Comparison of ENCODE assay signal across 8 cellular contexts in the genomic region with DNA sequence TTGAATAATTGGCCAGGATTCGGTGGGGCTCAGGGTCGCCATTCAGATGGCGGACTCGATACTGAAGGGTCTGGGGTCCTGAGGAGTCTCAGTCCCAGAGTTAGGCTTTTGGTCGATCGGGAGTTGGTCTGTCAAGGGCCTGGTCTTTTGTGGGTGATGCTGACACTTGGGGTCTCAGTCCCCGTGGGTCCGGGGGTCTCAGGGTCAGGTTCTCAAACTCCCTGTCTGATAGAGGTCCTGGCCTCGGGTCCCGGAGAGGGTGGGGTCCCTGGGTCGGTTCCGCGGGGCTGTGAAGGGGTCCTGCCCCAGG. TPM values are rescaled to one million over a fixed set of nuclear protein-coding genes. Genes with fewer than 3 reads are reported as not detected.
DNase-seq lines count a peak whose midpoint lies in the region; ATAC-seq and TF ChIP-seq lines count a peak whose summit lies in the region.

No MANE protein-coding gene starts in this region.

- no peaks in the 10 kb centered on the region for H3K9me3 ChIP-seq in WERI-Rb-1 (ENCODE audit: severe bottlenecking)

- peak overlapping the region; percentile 82 for H3K4me3 ChIP-seq in WERI-Rb-1 (ENCODE audit: low read depth, low read length)
- H3K4me3 ChIP-seq in skin epidermis: peak overlapping the region; percentile 57 to 90 (median 78)

- H3K27me3 ChIP-seq in WERI-Rb-1 (ENCODE audit: insufficient read depth, low read depth, severe bottlenecking): no peaks in the 10 kb centered on the region

- H3K4me1 Mint-ChIP-seq in glutamatergic neuron (ENCODE audit: low read depth, unreplicated experiment): peaks cover 16% of the 10 kb centered on the region

- peaks cover 11% of the 10 kb centered on the region for H3K36me3 Mint-ChIP-seq in glutamatergic neuron (ENCODE audit: unreplicated experiment)

- H3K27me3 Mint-ChIP-seq in glutamatergic neuron (ENCODE audit: unreplicated experiment): peaks cover 9% of the 10 kb centered on the region

- H3K9me3 Mint-ChIP-seq in glutamatergic neuron (ENCODE audit: unreplicated experiment): peaks cover 7% of the 10 kb centered on the region

- H3K27ac Mint-ChIP-seq in glutamatergic neuron (ENCODE audit: unreplicated experiment): peak overlapping the region; percentile 55

- TF ChIP-seq CTCF in WERI-Rb-1 (IDR thresholded peaks at IDR 0.05; ENCODE audit: low read depth, low read length) (no peak), glutamatergic neuron (IDR thresholded peaks at IDR 0.05; ENCODE audit: partially characterized antibody, unreplicated experiment) (no peak)

- peaks cover 71% of the 10 kb centered on the region for H3K36me3 ChIP-seq in WERI-Rb-1

- no peak for DNase-seq in WERI-Rb-1
- no peak for DNase-seq in glutamatergic neuron
- DNase-seq in NK-92 treated with Interleukin-12 subunit alpha and Interleukin-12 subunit beta, amount 100 ng/mL, for 24 hours (lab: John Stamatoyannopoulos, UW): no peak
- DNase-seq in HPDE6-E6E7 (ENCODE audit: extremely low spot score): no peak
- no peak for DNase-seq in amniotic stem cell (lab: John Stamatoyannopoulos, UW)

- H3K27ac ChIP-seq in WERI-Rb-1 (peak overlapping the region; percentile 95), skin epidermis (peak overlapping the region; percentile 54 to 94 (median 86))

- peak overlapping the region; percentile 92 for H3K4me3 Mint-ChIP-seq in glutamatergic neuron (ENCODE audit: unreplicated experiment)

- peak; percentile 6 for ATAC-seq in GM21381 (IDR thresholded peaks at IDR 0.05; ENCODE audit: unreplicated experiment)
- ATAC-seq in GM19455 (IDR thresholded peaks at IDR 0.05; ENCODE audit: unreplicated experiment): no peak

RNA-seq across cellular contexts. Expression of a gene that starts 0.5 kb away (rescaled TPM):
- total RNA-seq in glutamatergic neuron (ENCODE audit: unreplicated experiment): 35.5 TPM

RNA-seq across cellular contexts. Expression of a gene that starts 22.6 kb away (rescaled TPM):
- total RNA-seq in glutamatergic neuron (ENCODE audit: unreplicated experiment): 162 TPM

RNA-seq across cellular contexts. Expression of a gene that starts 31.8 kb away (rescaled TPM):
- 182 TPM for total RNA-seq in glutamatergic neuron (ENCODE audit: unreplicated experiment)

RNA-seq across cellular contexts. Expression of a gene that starts 50.0 kb away (rescaled TPM):
- total RNA-seq in glutamatergic neuron (ENCODE audit: unreplicated experiment): 26.0 TPM
